In genomic region chr2:206971805-206972204, GRCh38 we compare ENCODE assay signal across 24 cellular contexts. TPM values are rescaled to one million over a fixed set of nuclear protein-coding genes. Genes with fewer than 3 reads are reported as not detected.
DNase-seq lines count a peak whose midpoint lies in the region; ATAC-seq and TF ChIP-seq lines count a peak whose summit lies in the region.
"Had no signal": no experiment of that assay in that cellular context is flagged by ENCODE, and none has a peak within 500 bp of the region (broad histone marks: within the 10 kb centered on the region; RNA-seq: fewer than 3 reads in every experiment).

No MANE protein-coding gene starts in this region.

- dilution Hi-C loops in IMR-90 (cut with HindIII; ENCODE audit: low sequenced_read_pairs, unreplicated experiment) = no loop called here

- no peak overlapping the region for H3K27ac Mint-ChIP-seq in activated naive CD4-positive, alpha-beta T cell treated with anti-CD3 and anti-CD28 coated beads, Interleukin-2, amount 10 ng/mL, durations not matched to agents 7 days and 5 days
- H3K27ac Mint-ChIP-seq: activated T-helper 1 cell treated with anti-CD3 and anti-CD28 coated beads, Interleukin-12 subunit alpha, Interleukin-12 subunit beta, Interleukin-2, Interleukin-4 antibody, amounts not matched to agents 30 ng/mL and 10 ng/mL and 1 ng/mL, durations not matched to agents 14 hours and 24 hours and 36 hours had no signal

- no peak for TF ChIP-seq POLR2A in IMR-90 (IDR thresholded peaks at IDR 0.05; ENCODE audit: low read depth, low read length)

- no peak overlapping the region for H2BK20ac ChIP-seq in IMR-90 (ENCODE audit: low read depth, low read length)

- H2AK5ac ChIP-seq in IMR-90 (ENCODE audit: low read depth, low read length) = no peak overlapping the region
- H2AK5ac ChIP-seq in neuronal stem cell (ENCODE audit: low read depth, low read length) = no peak overlapping the region

- no peaks in the 10 kb centered on the region for H3K9me3 Mint-ChIP-seq in activated naive CD4-positive, alpha-beta T cell treated with anti-CD3 and anti-CD28 coated beads, Interleukin-2, amount 10 ng/mL, durations not matched to agents 7 days and 5 days

- TF ChIP-seq RAD21 in IMR-90 (IDR thresholded peaks at IDR 0.05; ENCODE audit: low read length) = no peak

- POLR2A ChIA-PET in IMR-90 (lab: Charles Lee; ENCODE audit: unreplicated experiment) = no interaction called here

- no CpG with 5 or more reads among the region's 3 CpGs for WGBS in IMR-90 (ENCODE audit: extremely low coverage in 2 of 2, insufficient read length in 1 of 2), 2 experiments
- no CpG with 5 or more reads among the region's 3 CpGs for WGBS in neuronal stem cell (ENCODE audit: extremely low coverage in 2 of 2, insufficient read length in 2 of 2, insufficient replicate concordance in 1 of 2), 2 donors

- no peak overlapping the region for H4K8ac ChIP-seq in IMR-90 (ENCODE audit: low read depth in 2 of 2, low read length in 2 of 2)
- H4K8ac ChIP-seq in neuronal stem cell (ENCODE audit: low read depth, low read length) = no peak overlapping the region

- no peak overlapping the region for H3K4me3 ChIP-seq in IMR-90 (ENCODE audit: insufficient read depth, low read depth, low read length)
- no peak overlapping the region for H3K4me3 ChIP-seq in fibroblast of pulmonary artery (replicated peaks; ENCODE audit: low read depth, low read length)
- H3K4me3 ChIP-seq in neuronal stem cell (ENCODE audit: low read length in 2 of 2) = no peak overlapping the region
- H3K4me3 ChIP-seq: adrenal gland; BLaER1 treated with 17β-estradiol and CSF1 and Interleukin-3, amounts not matched to agents 10 nM and 100 nM; thyroid gland had no signal

- ATAC-seq in IMR-90 (ENCODE audit: low read depth) (peak; percentile 35; the same call in 1 of the 2 replicates), GM18868 (IDR thresholded peaks at IDR 0.05; ENCODE audit: unreplicated experiment) (no peak), GM19467 (IDR thresholded peaks at IDR 0.05; ENCODE audit: unreplicated experiment) (no peak), GM21723 (IDR thresholded peaks at IDR 0.05; ENCODE audit: unreplicated experiment) (no peak)

- in situ Hi-C loops in IMR-90 (cut with MboI; ENCODE audit: low sequenced_read_pairs) = no loop called here

- no peaks in the 10 kb centered on the region for H4K20me1 ChIP-seq in IMR-90 (ENCODE audit: insufficient read depth, low read length)
- H4K20me1 ChIP-seq: BLaER1 treated with 17β-estradiol and CSF1 and Interleukin-3, amounts not matched to agents 10 nM and 100 nM had no signal

- peaks cover 5% of the 10 kb centered on the region; the same call in 1 of the 2 replicates for H3K27me3 ChIP-seq in IMR-90 (ENCODE audit: control insufficient read depth, insufficient read depth, low read length)
- peaks cover 0 to 91% (median 0%) of the 10 kb centered on the region in 3 experiments for H3K27me3 ChIP-seq in neuronal stem cell (ENCODE audit: control insufficient read depth in 3 of 3, insufficient read depth in 3 of 3, low read depth in 1 of 3, low read length in 3 of 3)
- H3K27me3 ChIP-seq: adrenal gland; BLaER1 treated with 17β-estradiol and CSF1 and Interleukin-3, amounts not matched to agents 10 nM and 100 nM; thyroid gland had no signal

- H3K4me1 ChIP-seq in IMR-90 (ENCODE audit: control insufficient read depth, insufficient read depth, low read length) (no peaks in the 10 kb centered on the region), neuronal stem cell (ENCODE audit: control insufficient read depth in 2 of 2, insufficient read depth in 1 of 2, low read depth in 1 of 2, low read length in 2 of 2) (peaks cover 0 to 1% of the 10 kb centered on the region in 2 donors)
- H3K4me1 ChIP-seq: adrenal gland, thyroid gland had no signal

- intact Hi-C loops in IMR-90 (cut with micrococcal nuclease) = no loop called here

- no peak overlapping the region for H2BK15ac ChIP-seq in IMR-90 (ENCODE audit: low read depth, low read length)
- no peak overlapping the region for H2BK15ac ChIP-seq in neuronal stem cell (ENCODE audit: low read length)

- H3K23ac ChIP-seq in IMR-90 (ENCODE audit: low read depth, low read length) (no peak overlapping the region), neuronal stem cell (ENCODE audit: low read depth, low read length, poor library complexity) (no peak overlapping the region)

- H3K27ac ChIP-seq in IMR-90 (ENCODE audit: insufficient read depth, low read length) (no peak overlapping the region), neuronal stem cell (replicated peaks; ENCODE audit: low read length) (no peak overlapping the region)
- H3K27ac ChIP-seq: adrenal gland; BLaER1 treated with 17β-estradiol and CSF1 and Interleukin-3, amounts not matched to agents 10 nM and 100 nM; KMS-11; thyroid gland had no signal

- no peak overlapping the region for H3K56ac ChIP-seq in IMR-90 (ENCODE audit: extremely low read depth, insufficient read depth, low read length)

- H3K4me2 ChIP-seq in IMR-90 (ENCODE audit: low read depth, low read length) = no peak overlapping the region
- H3K4me2 ChIP-seq in neuronal stem cell (ENCODE audit: insufficient read depth, low read length, poor library complexity, severe bottlenecking) = no peak overlapping the region
- H3K4me2 ChIP-seq: KMS-11 had no signal

- H3K18ac ChIP-seq in IMR-90 (ENCODE audit: low read depth, low read length) = no peak overlapping the region
- no peak overlapping the region for H3K18ac ChIP-seq in neuronal stem cell (ENCODE audit: low read length)

- H2AK9ac ChIP-seq in IMR-90 (replicated peaks; ENCODE audit: low read depth, low read length, poor library complexity) = no peak overlapping the region

- H3K4ac ChIP-seq in IMR-90 (ENCODE audit: low read depth, low read length) = no peak overlapping the region
- no peak overlapping the region for H3K4ac ChIP-seq in neuronal stem cell (ENCODE audit: low read length)

- no peak overlapping the region for H3K9ac ChIP-seq in IMR-90 (ENCODE audit: low read depth, low read length)
- no peak overlapping the region for H3K9ac ChIP-seq in neuronal stem cell (ENCODE audit: low read depth, low read length, poor library complexity)
- H3K9ac ChIP-seq: BLaER1 treated with 17β-estradiol and CSF1 and Interleukin-3, amounts not matched to agents 10 nM and 100 nM; KMS-11 had no signal

- no peaks in the 10 kb centered on the region for H3K9me1 ChIP-seq in IMR-90 (ENCODE audit: insufficient read depth, low read length)

- no peaks in the 10 kb centered on the region for H3K36me3 Mint-ChIP-seq in activated naive CD4-positive, alpha-beta T cell treated with anti-CD3 and anti-CD28 coated beads, Interleukin-2, amount 10 ng/mL, durations not matched to agents 7 days and 5 days
- H3K36me3 Mint-ChIP-seq: natural killer cell treated with Interleukin-12 subunit alpha and Interleukin-12 subunit beta and Interleukin-15 and Interleukin-18, amount 100 ng/mL, for 72 hours had no signal

- no peak overlapping the region for H3K4me3 Mint-ChIP-seq in activated naive CD4-positive, alpha-beta T cell treated with anti-CD3 and anti-CD28 coated beads, Interleukin-2, amount 10 ng/mL, durations not matched to agents 7 days and 5 days
- H3K4me3 Mint-ChIP-seq: activated T-helper 1 cell treated with anti-CD3 and anti-CD28 coated beads, Interleukin-12 subunit alpha, Interleukin-12 subunit beta, Interleukin-2, Interleukin-4 antibody, amounts not matched to agents 30 ng/mL and 10 ng/mL and 1 ng/mL, durations not matched to agents 14 hours and 24 hours and 36 hours; natural killer cell treated with Interleukin-12 subunit alpha and Interleukin-12 subunit beta and Interleukin-15 and Interleukin-18, amount 100 ng/mL, for 72 hours had no signal

- H3K9me3 ChIP-seq in IMR-90 (ENCODE audit: control insufficient read depth, insufficient read depth, low read length) (peaks cover 2% of the 10 kb centered on the region; the same call in 1 of the 2 replicates), neuronal stem cell (replicated peaks in 1 of 2; ENCODE audit: control insufficient read depth in 2 of 2, insufficient read depth in 1 of 2, low read depth in 1 of 2, low read length in 2 of 2) (peaks cover 2 to 43% of the 10 kb centered on the region in 2 donors)
- H3K9me3 ChIP-seq: adrenal gland, thyroid gland had no signal

- no peaks in the 10 kb centered on the region for H3K4me1 Mint-ChIP-seq in activated naive CD4-positive, alpha-beta T cell treated with anti-CD3 and anti-CD28 coated beads, Interleukin-2, amount 10 ng/mL, durations not matched to agents 7 days and 5 days

- BruUV-seq in IMR-90 (replicated peaks; lab: Mats Ljungman, UMichigan) = no TSS peak

- H3K36me3 ChIP-seq in IMR-90 (ENCODE audit: control insufficient read depth, insufficient read depth, low read length) (no peaks in the 10 kb centered on the region), neuronal stem cell (replicated peaks in 1 of 2; ENCODE audit: control insufficient read depth in 2 of 2, insufficient read depth in 2 of 2, low read length in 2 of 2) (no peaks in the 10 kb centered on the region)
- H3K36me3 ChIP-seq: adrenal gland; BLaER1 treated with 17β-estradiol and CSF1 and Interleukin-3, amounts not matched to agents 10 nM and 100 nM; thyroid gland had no signal

- CTCF ChIA-PET in IMR-90 (lab: Yijun Ruan, JAX) = no interaction called here
- CTCF ChIA-PET in activated naive CD4-positive, alpha-beta T cell treated with anti-CD3 and anti-CD28 coated beads, Interleukin-2, amount 10 ng/mL, durations not matched to agents 7 days and 5 days (lab: Charles Lee) = interaction anchor here (1.2 kb wide), 1 partner anchor 501 kb away, joined by 5 read pairs; no protein-coding TSS in a partner anchor

- H3K14ac ChIP-seq in IMR-90 (replicated peaks; ENCODE audit: low read depth, low read length) = no peak overlapping the region
- peak overlapping the region; percentile 39 for H3K14ac ChIP-seq in neuronal stem cell (ENCODE audit: low read length)

- DNase-seq in AG08396 (ENCODE audit: low spot score) (peak; percentile 8), IMR-90 (peak; percentile 63), fibroblast of pulmonary artery (ENCODE audit: low read depth) (peak; percentile 31), neuronal stem cell (ENCODE audit: low spot score) (no peak)
- no peak for DNase-seq in activated naive CD4-positive, alpha-beta T cell treated with anti-CD3 and anti-CD28 coated beads, Interleukin-2, amount 10 ng/mL, durations not matched to agents 7 days and 5 days
- DNase-seq: activated CD4-positive, alpha-beta T cell treated with anti-CD3 and anti-CD28 coated beads, Interleukin-2, amount 50 U/mL, for 48 hours; cortex of kidney; DMS53; erythroblast; NCI-H1436 treated with DMSO at 0.1 percent for 48 hours; NCI-H345; retina; stimulated activated CD4-positive, alpha-beta T cell treated with anti-CD3 and anti-CD28 coated beads, Interleukin-4, amount 100 ng/mL, for 1 hour; thyroid gland had no signal

- peaks cover 4% of the 10 kb centered on the region for H3K27me3 Mint-ChIP-seq in activated naive CD4-positive, alpha-beta T cell treated with anti-CD3 and anti-CD28 coated beads, Interleukin-2, amount 10 ng/mL, durations not matched to agents 7 days and 5 days

- H4K91ac ChIP-seq in IMR-90 (ENCODE audit: insufficient read depth, low read depth, low read length) (no peak overlapping the region), neuronal stem cell (ENCODE audit: low read depth, low read length, poor library complexity) (no peak overlapping the region)

- no peak overlapping the region for H4K5ac ChIP-seq in IMR-90 (ENCODE audit: low read depth, low read length)

- H2AFZ ChIP-seq in IMR-90 (replicated peaks; ENCODE audit: low read length, poor library complexity) (peak overlapping the region; percentile 16), neuronal stem cell (ENCODE audit: low read length) (no peak overlapping the region)

- H2BK120ac ChIP-seq in IMR-90 (ENCODE audit: low read depth, low read length) (no peak overlapping the region), neuronal stem cell (ENCODE audit: low read depth, low read length) (no peak overlapping the region)

- H2BK5ac ChIP-seq in IMR-90 (ENCODE audit: low read depth, low read length, poor library complexity, severe bottlenecking) (no peak overlapping the region), neuronal stem cell (ENCODE audit: low read length) (no peak overlapping the region)

- H2BK12ac ChIP-seq in neuronal stem cell (ENCODE audit: low read length) = no peak overlapping the region

- TF ChIP-seq CTCF in IMR-90 (conservative IDR thresholded peaks at IDR 0.05; ENCODE audit: low read depth, low read length) (no peak), fibroblast of pulmonary artery (IDR thresholded peaks at IDR 0.05; ENCODE audit: low read length, missing control alignments) (no peak)

- H3K79me1 ChIP-seq in IMR-90 (ENCODE audit: low read depth in 1 of 2, low read length in 2 of 2) (no peaks in the 10 kb centered on the region), neuronal stem cell (ENCODE audit: low read depth, low read length) (no peaks in the 10 kb centered on the region)

RNA-seq across cellular contexts. Expression of gene CPO, which starts 32.5 kb away (rescaled TPM):
- total RNA-seq in IMR-90 (2012; rRNA removed) = not detected in 2 replicates
- polyA plus RNA-seq in IMR-90 (2012; rRNA removed) = not detected in 2 replicates
- polyA plus RNA-seq in IMR-90 (2012; cell fraction: cytosol; rRNA removed) = not detected in 2 replicates
- 0.06 TPM in 1 of 2 replicates, not detected in the other for polyA plus RNA-seq in IMR-90 (2012; cell fraction: nucleus; rRNA removed; ENCODE audit: low replicate concordance)
- not detected for polyA plus RNA-seq in neuronal stem cell (2013, experiment 1 of 2)
- polyA plus RNA-seq in neuronal stem cell (2013, experiment 2 of 2) = 0.07 TPM
- total RNA-seq: activated T-helper 1 cell treated with anti-CD3 and anti-CD28 coated beads, Interleukin-12 subunit alpha, Interleukin-12 subunit beta, Interleukin-2, Interleukin-4 antibody, amounts not matched to agents 30 ng/mL and 10 ng/mL and 1 ng/mL, durations not matched to agents 14 hours and 24 hours and 36 hours; lung microvascular endothelial cell; natural killer cell treated with Interleukin-12 subunit alpha and Interleukin-12 subunit beta and Interleukin-15 and Interleukin-18, amount 100 ng/mL, for 72 hours; SK-MEL-5 had no signal

Comparison
In these comparisons a context has a peak if more than half of its experiments do, and no peak if none do; other contexts are left out.
1. DNase-seq: peak in AG08396 (single experiment), IMR-90 (single experiment) and fibroblast of pulmonary artery (single experiment); none in neuronal stem cell (single experiment) and activated naive CD4-positive, alpha-beta T cell treated with anti-CD3 and anti-CD28 coated beads, Interleukin-2, amount 10 ng/mL, durations not matched to agents 7 days and 5 days (single experiment).